ENCODE assay signal across 8 cellular contexts in the genomic region with DNA sequence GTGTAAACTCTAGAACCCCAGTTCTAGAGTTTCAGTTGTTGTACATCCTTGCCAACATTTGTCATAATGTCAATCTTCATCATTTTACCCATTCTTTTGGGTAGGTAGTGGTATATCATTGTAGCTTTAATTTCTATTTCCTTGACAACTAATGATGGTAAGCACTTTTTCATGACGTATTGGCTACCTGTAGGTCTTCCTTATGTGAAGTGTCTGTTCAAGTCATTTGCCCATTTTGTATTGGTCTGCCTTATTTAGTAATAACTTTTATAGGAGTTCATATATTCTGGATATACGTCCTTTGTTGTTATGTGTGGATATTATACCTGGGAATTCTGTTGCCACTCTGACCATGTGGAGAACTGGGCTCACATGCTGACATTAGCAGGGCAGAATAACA.
"Had no signal": no experiment of that assay in that cellular context is flagged by ENCODE, and none has a peak within 500 bp of the region (broad histone marks: within the 10 kb centered on the region; RNA-seq: fewer than 3 reads in every experiment).

No MANE protein-coding gene starts in this region.

- H3K4me3 ChIP-seq: GM23248, K562 had no signal

- DNase-seq: GM23248, GOT3, H9, HCEC 1CT, IMR-90, KG1 had no signal

- H3K27ac ChIP-seq: GM23248 had no signal

- H3K9ac ChIP-seq: GM23248 had no signal

- ATAC-seq: K562 had no signal

- H2AFZ ChIP-seq: GM23248 had no signal

- FAIRE-seq: HTR-8/SVneo, K562 had no signal
